ENCODE assay signal across 8 cellular contexts in the genomic region with DNA sequence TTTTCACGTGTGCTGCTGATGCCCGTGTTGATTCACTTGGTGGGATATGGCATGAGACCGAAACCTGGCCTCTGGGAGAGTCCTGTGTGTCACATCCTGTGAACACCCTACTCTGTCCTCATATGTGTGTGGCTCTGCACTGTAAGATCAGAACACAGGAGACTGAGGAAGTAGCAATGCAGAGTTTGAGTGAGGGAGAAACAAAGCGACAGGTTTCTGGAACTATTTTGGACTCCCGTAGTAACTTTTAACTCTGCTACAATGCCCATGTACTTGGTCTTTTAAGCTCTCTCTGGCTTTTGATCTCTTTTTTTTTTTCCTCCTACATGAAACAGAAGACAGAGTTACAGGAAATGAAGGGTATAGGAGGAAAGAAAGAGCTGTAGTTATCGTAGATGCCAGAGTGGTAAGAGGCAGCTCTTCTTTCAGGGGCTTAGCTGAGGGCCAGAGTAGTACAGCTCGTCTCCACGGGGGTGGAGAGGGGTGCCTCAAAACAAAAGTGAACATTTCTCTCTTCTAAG. TPM values are rescaled to one million over a fixed set of nuclear protein-coding genes. Genes with fewer than 3 reads are reported as not detected.
DNase-seq lines count a peak whose midpoint lies in the region; ATAC-seq and TF ChIP-seq lines count a peak whose summit lies in the region.

No MANE protein-coding gene starts in this region.

- peaks cover 30% of the 10 kb centered on the region for H3K4me1 Mint-ChIP-seq in endodermal cell

- H2AK5ac ChIP-seq in trophoblast cell (ENCODE audit: low read length): no peak overlapping the region

- H3K36me3 ChIP-seq in ACC112 (ENCODE audit: insufficient read depth, low read length) (0 out of 2 replicates have a peak, but pooled peaks cover 2% of the 10 kb centered on the region), endodermal cell (ENCODE audit: control insufficient read depth, insufficient read depth, low read length) (no peaks in the 10 kb centered on the region), trophoblast cell (ENCODE audit: control insufficient read depth in 1 of 2, insufficient read depth in 2 of 2, low read length in 2 of 2) (peaks cover 3 to 9% of the 10 kb centered on the region in 2 experiments), uterus (no peaks in the 10 kb centered on the region)

- H2BK5ac ChIP-seq in trophoblast cell (ENCODE audit: low read depth, low read length, poor library complexity): no peak overlapping the region

- H3K27ac ChIP-seq in ACC112 (ENCODE audit: low read depth, low read length) (peak overlapping the region; percentile 67), endodermal cell (ENCODE audit: low read depth, low read length) (no peak overlapping the region), trophoblast cell (ENCODE audit: low read depth, low read length) (peak overlapping the region; percentile 63), uterus (peak overlapping the region; percentile 74 to 82)

- H3K4me3 ChIP-seq in ACC112 (ENCODE audit: low read depth, low read length) (peak overlapping the region; percentile 20; the same call in 1 of the 2 replicates), endodermal cell (ENCODE audit: low read length) (no peak overlapping the region), trophoblast cell (ENCODE audit: low read depth, low read length) (no peak overlapping the region), uterus (peak overlapping the region in 1 of 2 donors; percentile 3)

- H3K27me3 ChIP-seq in ACC112 (ENCODE audit: insufficient read depth, low read length) (no peaks in the 10 kb centered on the region), endodermal cell (ENCODE audit: control insufficient read depth, insufficient read depth, low read length, poor library complexity, severe bottlenecking) (no peaks in the 10 kb centered on the region), trophoblast cell (ENCODE audit: insufficient read depth, low read length) (no peaks in the 10 kb centered on the region), uterus (no peaks in the 10 kb centered on the region)

- H3K27ac Mint-ChIP-seq in endodermal cell: peak overlapping the region; percentile 71

- peaks cover 33% of the 10 kb centered on the region for H3K4me1 ChIP-seq in ACC112 (ENCODE audit: control insufficient read depth, insufficient read depth, low read length, unreplicated experiment)
- H3K4me1 ChIP-seq in endodermal cell (ENCODE audit: control insufficient read depth, insufficient read depth, low read length): no peaks in the 10 kb centered on the region
- peaks cover 13 to 21% of the 10 kb centered on the region in 2 experiments for H3K4me1 ChIP-seq in trophoblast cell (ENCODE audit: control insufficient read depth in 1 of 2, insufficient read depth in 2 of 2, low read length in 2 of 2)
- H3K4me1 ChIP-seq in uterus: peaks cover 5 to 16% of the 10 kb centered on the region in 2 donors

- H2AFZ ChIP-seq in ACC112 (ENCODE audit: low read length, unreplicated experiment) (peak overlapping the region; percentile 10), trophoblast cell (ENCODE audit: insufficient read depth, low read length, poor library complexity) (no peak overlapping the region)

- TF ChIP-seq CTCF in endodermal cell (conservative IDR thresholded peaks at IDR 0.05): no peak
- no peak for TF ChIP-seq CTCF in uterus (IDR thresholded peaks at IDR 0.05)

- peaks cover 9% of the 10 kb centered on the region for H3K79me1 ChIP-seq in trophoblast cell (ENCODE audit: low read length)

- intact Hi-C loops in uterus (cut with DNase I; ENCODE audit: low total_unique reads): no loop called here

- no peak overlapping the region for H4K12ac ChIP-seq in trophoblast cell (ENCODE audit: low read depth, low read length)

- peaks cover 8% of the 10 kb centered on the region for H3K79me2 ChIP-seq in ACC112 (ENCODE audit: control insufficient read depth, insufficient read depth, low read length, unreplicated experiment)
- peaks cover 2% of the 10 kb centered on the region for H3K79me2 ChIP-seq in trophoblast cell (ENCODE audit: control insufficient read depth, insufficient read depth, low read length, poor library complexity)

- H2BK120ac ChIP-seq in trophoblast cell (ENCODE audit: insufficient read depth, low read length, poor library complexity): no peak overlapping the region

- no peak overlapping the region for H2BK12ac ChIP-seq in trophoblast cell (ENCODE audit: low read length)

- no peaks in the 10 kb centered on the region for H3K27me3 Mint-ChIP-seq in endodermal cell (ENCODE audit: insufficient read depth)

- no peak overlapping the region for H4K91ac ChIP-seq in trophoblast cell (ENCODE audit: low read depth, low read length)

- TF ChIP-seq POLR2A in uterus (IDR thresholded peaks at IDR 0.05): peak in 1 of 2 donors; percentile 56

- peaks cover 13% of the 10 kb centered on the region for H3K36me3 Mint-ChIP-seq in endodermal cell (ENCODE audit: low read depth)

- peak; percentile 48 to 49 for DNase-seq in activated CD4-positive, alpha-beta T cell treated with anti-CD3 and anti-CD28 coated beads, Interleukin-2, amount 50 U/mL, for 4 hours
- DNase-seq in endodermal cell: no peak
- DNase-seq in trophoblast cell: no peak
- peak in 1 of 2 donors; percentile 46 for DNase-seq in uterus
- DNase-seq in SHP77 treated with DMSO at 0.1 percent for 48 hours (lab: John Stamatoyannopoulos, UW): no peak

- H3K9ac ChIP-seq in endodermal cell (ENCODE audit: extremely low read depth, low read length, poor library complexity, severe bottlenecking): no peak overlapping the region
- no peak overlapping the region for H3K9ac ChIP-seq in trophoblast cell (ENCODE audit: low read length)

- H3K4me2 ChIP-seq in trophoblast cell (ENCODE audit: low read length): no peak overlapping the region

- H3K23ac ChIP-seq in trophoblast cell (ENCODE audit: low read length): no peak overlapping the region

- H3K4ac ChIP-seq in trophoblast cell (ENCODE audit: low read depth, low read length): no peak overlapping the region

- peaks cover 2% of the 10 kb centered on the region for H3K9me3 Mint-ChIP-seq in endodermal cell

- H3K18ac ChIP-seq in trophoblast cell (ENCODE audit: low read length): no peak overlapping the region

- ATAC-seq in GM19452 (IDR thresholded peaks at IDR 0.05; ENCODE audit: unreplicated experiment): peak; percentile 81
- peak; percentile 77 for ATAC-seq in HG03520 (IDR thresholded peaks at IDR 0.05; ENCODE audit: unreplicated experiment)

- H3K4me3 Mint-ChIP-seq in endodermal cell: no peak overlapping the region

- no peak overlapping the region for H4K8ac ChIP-seq in trophoblast cell (ENCODE audit: low read depth, low read length)

- 76 to 81% methylated on average over 5 to 8 of the region's 8 CpGs for WGBS in endodermal cell (ENCODE audit: insufficient coverage in 1 of 2, insufficient read length in 1 of 2), 2 experiments
- WGBS in trophoblast cell (ENCODE audit: extremely low coverage, insufficient coverage, insufficient read length): no CpG with 5 or more reads among the region's 8 CpGs

- H3K14ac ChIP-seq in trophoblast cell (ENCODE audit: low read length): no peak overlapping the region

- H3K9me3 ChIP-seq in endodermal cell (ENCODE audit: control insufficient read depth, low read length): no peaks in the 10 kb centered on the region
- peaks cover 2% of the 10 kb centered on the region for H3K9me3 ChIP-seq in trophoblast cell (ENCODE audit: insufficient read depth, low read depth, low read length)
- H3K9me3 ChIP-seq in uterus: no peaks in the 10 kb centered on the region

RNA-seq across cellular contexts. Expression of gene GRAMD2B, which starts 26.6 kb away (rescaled TPM):
- 10 to 100 TPM in 1 of 2 donors, 1 to 10 TPM in 1; 8.4 to 11.1 TPM for total RNA-seq in endodermal cell
- polyA plus RNA-seq in endodermal cell (2013, experiment 1 of 2): 4.0 TPM
- polyA plus RNA-seq in endodermal cell (2013, experiment 2 of 2): 6.3 TPM
- 98.6 and 107 TPM in 2 replicates for polyA plus RNA-seq in trophoblast cell (2013)
- total RNA-seq in uterus: 10 to 100 TPM; 34.0 to 91.5 (median 58.8) TPM

Comparison
In these comparisons a context has a peak if more than half of its experiments do, and no peak if none do; other contexts are left out.
1. DNase-seq: peak in activated CD4-positive, alpha-beta T cell treated with anti-CD3 and anti-CD28 coated beads, Interleukin-2, amount 50 U/mL, for 4 hours (2 of 2); none in endodermal cell (single experiment), trophoblast cell (0 of 2) and SHP77 treated with DMSO at 0.1 percent for 48 hours (single experiment).